8 cellular contexts compared by ENCODE assay signal in the genomic region with DNA sequence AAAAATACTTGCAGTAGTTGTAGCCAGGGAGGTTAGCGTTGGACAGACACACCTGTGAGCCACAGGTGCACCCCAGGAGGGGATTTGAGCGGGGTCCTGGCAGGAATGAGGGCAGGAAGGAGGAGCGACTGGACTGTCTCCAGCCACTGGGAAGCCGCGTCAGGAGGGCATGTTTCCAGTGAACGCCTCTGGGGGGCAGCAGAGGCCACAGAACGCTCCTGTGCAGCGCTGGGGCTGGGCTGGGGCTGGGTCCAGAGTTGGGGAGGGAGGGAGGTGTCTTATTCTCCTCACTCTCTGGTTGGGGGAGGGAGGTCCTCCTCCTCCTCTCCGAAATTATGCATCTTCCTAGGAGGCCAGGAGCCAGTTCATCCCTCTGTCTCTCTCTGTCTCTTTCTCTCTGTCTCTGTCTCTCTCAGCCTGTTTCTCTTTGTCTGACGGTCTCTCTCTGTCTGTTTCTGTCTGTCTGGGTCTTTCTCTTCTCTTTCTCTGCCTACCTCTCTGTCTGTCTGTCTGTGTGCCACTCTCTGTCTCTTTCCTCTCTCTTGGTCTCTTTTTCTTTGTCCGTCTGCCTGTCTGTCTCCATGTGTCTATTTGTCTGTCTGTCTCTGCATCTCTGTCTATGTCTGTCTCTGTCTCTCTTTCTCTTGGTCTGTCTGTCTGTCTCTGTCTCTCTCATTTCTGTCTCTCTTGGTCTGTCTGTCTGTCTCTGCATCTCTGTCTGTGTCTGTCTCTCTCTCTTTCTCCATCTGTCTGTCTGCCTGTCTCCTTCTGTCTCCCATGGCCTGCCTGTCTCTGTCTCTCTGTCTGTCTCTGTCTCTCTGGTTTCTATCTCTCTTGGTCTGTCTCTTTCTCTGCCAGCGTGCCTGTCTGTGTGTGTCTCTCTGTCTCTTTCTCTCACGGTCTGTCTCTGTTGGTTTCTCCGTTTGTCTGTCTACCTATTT. TPM values are rescaled to one million over a fixed set of nuclear protein-coding genes. Genes with fewer than 3 reads are reported as not detected.
DNase-seq lines count a peak whose midpoint lies in the region; ATAC-seq, FAIRE-seq and TF ChIP-seq lines count a peak whose summit lies in the region.

No MANE protein-coding gene starts in this region.

- no peak overlapping the region for H3K27ac Mint-ChIP-seq in neural crest cell (ENCODE audit: unreplicated experiment)

- no peaks in the 10 kb centered on the region for H3K79me2 ChIP-seq in fibroblast of lung (ENCODE audit: control insufficient read depth, insufficient read depth, low read length)

- no peaks in the 10 kb centered on the region for H3K9me3 ChIP-seq in Panc1 (ENCODE audit: control insufficient read depth, insufficient read depth, low read depth, low read length)
- no peaks in the 10 kb centered on the region for H3K9me3 ChIP-seq in fibroblast of lung (ENCODE audit: control insufficient read depth, insufficient read depth, low read depth, low read length)

- DNase-seq in GM10248 (ENCODE audit: extremely low spot score) (peak; percentile 85), HTR-8/SVneo (ENCODE audit: insufficient read length, low spot score) (peak; percentile 88), Panc1 (ENCODE audit: low read depth, low spot score) (no peak), fibroblast of lung (ENCODE audit: low read depth in 2 of 2) (peak; percentile 33 to 55), neural crest cell (ENCODE audit: low read depth, low spot score) (peak; percentile 78), substantia nigra (lab: John Stamatoyannopoulos, UW) (peak in 47 of 49 donors; percentile 6 to 81 (median 44))
- DNase-seq in activated T-cell treated with anti-CD3 and anti-CD28 coated beads, Interleukin-2, amount 50 U/mL, for 48 hours, result peak; percentile 81 to 85

- H3K27ac ChIP-seq in Panc1 (ENCODE audit: low read length), result no peak overlapping the region
- no peak overlapping the region for H3K27ac ChIP-seq in fibroblast of lung (ENCODE audit: insufficient read depth, low read length)
- H3K27ac ChIP-seq in substantia nigra (ENCODE audit: low read depth, low read length, poor library complexity, severe bottlenecking), result no peak overlapping the region

- H3K4me3 Mint-ChIP-seq in neural crest cell, result no peak overlapping the region

- no peak overlapping the region for H3K4me2 ChIP-seq in fibroblast of lung (ENCODE audit: extremely low read depth, insufficient read depth, low read length)

- no TSS peak for BruUV-seq in Panc1 (replicated peaks; lab: Mats Ljungman, UMichigan)

- TF ChIP-seq CTCF in GM10248 (IDR thresholded peaks at IDR 0.05; ENCODE audit: control extremely low read depth, extremely low read depth, low read depth, missing control alignments), result peak; percentile 87
- peak; percentile 97 for TF ChIP-seq CTCF in Panc1 (IDR thresholded peaks at IDR 0.05)
- peak; percentile 74 to 81 for TF ChIP-seq CTCF in fibroblast of lung (conservative IDR thresholded peaks at IDR 0.05 in 1 of 2, IDR thresholded peaks at IDR 0.05 in 1 of 2; ENCODE audit: low read depth in 1 of 2, low read length in 2 of 2)
- TF ChIP-seq CTCF in neural crest cell (conservative IDR thresholded peaks at IDR 0.05), result peak; percentile 91

- H3K36me3 ChIP-seq in Panc1 (ENCODE audit: control insufficient read depth, insufficient read depth, low read length) (no peaks in the 10 kb centered on the region), fibroblast of lung (ENCODE audit: control insufficient read depth, insufficient read depth, low read length) (no peaks in the 10 kb centered on the region)

- H3K4me3 ChIP-seq in Panc1 (ENCODE audit: low read depth in 2 of 2, low read length in 2 of 2), result no peak overlapping the region
- H3K4me3 ChIP-seq in fibroblast of lung (replicated peaks in 1 of 4; ENCODE audit: control extremely low read depth in 1 of 4, insufficient read depth in 1 of 4, low read depth in 3 of 4, low read length in 4 of 4), result no peak overlapping the region

- no peaks in the 10 kb centered on the region for H3K27me3 ChIP-seq in Panc1 (ENCODE audit: control insufficient read depth, insufficient read depth, low read length)
- no peaks in the 10 kb centered on the region for H3K27me3 ChIP-seq in fibroblast of lung (ENCODE audit: control insufficient read depth, insufficient read depth, low read length)

- ATAC-seq in Panc1 (peak; percentile 98), GM18873 (IDR thresholded peaks at IDR 0.05; ENCODE audit: low FRiP score, unreplicated experiment) (no peak)

- peaks cover 12% of the 10 kb centered on the region for H3K4me1 Mint-ChIP-seq in neural crest cell

- peaks cover 4% of the 10 kb centered on the region for H3K9me3 Mint-ChIP-seq in neural crest cell

- FAIRE-seq in HTR-8/SVneo (lab: Jason Lieb, UNC), result peak; percentile 89

- CTCF ChIA-PET in GM10248 (lab: Yijun Ruan, JAX) (interaction anchor here (0.7 to 1.5 kb wide), 16 partner anchors 9 to 890 kb away, joined by 3 to 9 read pairs (median 4); a partner anchor contains a TSS), Panc1 (lab: Charles Lee) (interaction anchor here (0.6 to 1.2 kb wide), 3 partner anchors 44 to 435 kb away, joined by 3 to 8 read pairs (median 5); no protein-coding TSS in a partner anchor)

- in situ Hi-C loops in Panc1 (cut with HindIII; ENCODE audit: low pct_unique_long_range_greater_than_20kb, low sequenced_read_pairs), result no loop called here

- POLR2A ChIA-PET in GM10248 (lab: Yijun Ruan, JAX), result no interaction called here
- POLR2A ChIA-PET in Panc1 (lab: Charles Lee), result no interaction called here

- H3K36me3 Mint-ChIP-seq in neural crest cell (ENCODE audit: low read depth), result peaks cover 3% of the 10 kb centered on the region

- no peaks in the 10 kb centered on the region for H3K27me3 Mint-ChIP-seq in neural crest cell (ENCODE audit: low read depth)

- no peak overlapping the region for H3K9ac ChIP-seq in fibroblast of lung (ENCODE audit: insufficient read depth, low read length)

- intact Hi-C loops in Panc1 (cut with micrococcal nuclease; ENCODE audit: unreplicated experiment), result loop anchor here (10.0 kb wide), 1 partner anchor 175 kb away; no protein-coding TSS in a partner anchor

- H2AFZ ChIP-seq in fibroblast of lung (ENCODE audit: low read length), result no peak overlapping the region

- H3K4me1 ChIP-seq in Panc1 (ENCODE audit: control insufficient read depth, insufficient read depth, low read length) (no peaks in the 10 kb centered on the region), fibroblast of lung (ENCODE audit: control insufficient read depth, extremely low read depth, insufficient read depth, low read length) (no peaks in the 10 kb centered on the region)

- H4K20me1 ChIP-seq in fibroblast of lung (ENCODE audit: control insufficient read depth, extremely low read depth, insufficient read depth, low read length), result no peaks in the 10 kb centered on the region

RNA-seq across cellular contexts. Expression of a gene that starts 9.9 kb away (rescaled TPM):
- 59.4 TPM for total RNA-seq in Panc1 (2021; ENCODE audit: unreplicated experiment)
- polyA plus RNA-seq in Panc1 (2012; ENCODE audit: insufficient read length), result 81.5 TPM
- total RNA-seq in fibroblast of lung, result 19.3 and 21.3 TPM in 2 replicates
- polyA plus RNA-seq in fibroblast of lung, result 24.6 and 31.3 TPM in 2 replicates
- 23.8 and 35.5 TPM in 2 replicates for polyA plus RNA-seq in fibroblast of lung (2012)
- polyA minus RNA-seq in fibroblast of lung (ENCODE audit: low replicate concordance), result 7.0 and 9.2 TPM in 2 replicates
- total RNA-seq in neural crest cell, result 50.6 and 57.8 TPM in 2 replicates

RNA-seq across cellular contexts. Expression of a gene that starts 23.7 kb away (rescaled TPM):
- total RNA-seq in Panc1 (2021; ENCODE audit: unreplicated experiment) (9.2 TPM), fibroblast of lung (under 0.01 TPM in 2 replicates), neural crest cell (not detected in 2 replicates)
- 13.7 TPM for polyA plus RNA-seq in Panc1 (2012; ENCODE audit: insufficient read length)
- polyA plus RNA-seq in fibroblast of lung, result 0.05 and 0.10 TPM in 2 replicates
- 0.09 and 0.36 TPM in 2 replicates for polyA plus RNA-seq in fibroblast of lung (2012)
- 3.0 TPM in 1 of 2 replicates, not detected in the other for polyA minus RNA-seq in fibroblast of lung (ENCODE audit: low replicate concordance)

RNA-seq across cellular contexts. Expression of a gene that starts 49.2 kb away (rescaled TPM):
- total RNA-seq in Panc1 (2021; ENCODE audit: unreplicated experiment), result 125 TPM
- 120 TPM for polyA plus RNA-seq in Panc1 (2012; ENCODE audit: insufficient read length)
- 14.6 and 18.0 TPM in 2 replicates for total RNA-seq in fibroblast of lung
- polyA plus RNA-seq in fibroblast of lung, result 3.2 TPM in 2 replicates
- polyA plus RNA-seq in fibroblast of lung (2012), result 11.9 and 15.1 TPM in 2 replicates
- 4.1 and 4.6 TPM in 2 replicates for polyA minus RNA-seq in fibroblast of lung (ENCODE audit: low replicate concordance)
- total RNA-seq in neural crest cell, result 2.5 and 2.9 TPM in 2 replicates

Comparison
In these comparisons a context has a peak if more than half of its experiments do, and no peak if none do; other contexts are left out.
1. RNA of a gene that starts 23.7 kb away (total RNA-seq): 9.2 TPM in Panc1 (single experiment); under 0.01 TPM in fibroblast of lung and not detected in neural crest cell; every median in the first group is over 10 times any median in the second.
2. Peak in every context shown above with its lines, with median percentiles within 50 percentile points of each other: CTCF ChIP-seq.